In genomic region chr9:90307177-90307833, GRCh38 we compare ENCODE assay signal across 18 cellular contexts.
DNase-seq lines count a peak whose midpoint lies in the region; ATAC-seq and TF ChIP-seq lines count a peak whose summit lies in the region.
"Had no signal": no experiment of that assay in that cellular context is flagged by ENCODE, and none has a peak within 500 bp of the region (broad histone marks: within the 10 kb centered on the region; RNA-seq: fewer than 3 reads in every experiment).

No MANE protein-coding gene starts in this region.

- H3K9me3 ChIP-seq in BE2C (no peaks in the 10 kb centered on the region), thyroid gland (no peaks in the 10 kb centered on the region)
- H3K9me3 ChIP-seq: suprapubic skin had no signal

- H3K27me3 ChIP-seq in BE2C (no peaks in the 10 kb centered on the region), brain microvascular endothelial cell (replicated peaks) (no peaks in the 10 kb centered on the region), thyroid gland (no peaks in the 10 kb centered on the region)
- H3K27me3 ChIP-seq: suprapubic skin had no signal

- peak overlapping the region; percentile 7 for H3K4me3 Mint-ChIP-seq in glutamatergic neuron (ENCODE audit: unreplicated experiment)
- H3K4me3 Mint-ChIP-seq: CD4-positive, alpha-beta memory T cell; T-helper 17 cell had no signal

- DNase-seq in BE2C (peak; percentile 82), NCI-H1417 (lab: John Stamatoyannopoulos, UW) (peak; percentile 76 to 95 (median 88)), NCI-H345 (lab: John Stamatoyannopoulos, UW) (peak; percentile 78), glutamatergic neuron (peak; percentile 46), UCSD-AML1 (lab: John Stamatoyannopoulos, UW; ENCODE audit: unreplicated experiment) (no peak), brain microvascular endothelial cell (no peak), thyroid gland (no peak)
- DNase-seq: activated CD4-positive, CD25-positive, alpha-beta regulatory T cell treated with anti-CD3 and anti-CD28 coated beads, Interleukin-2, amount 50 U/mL, for 72 hours; activated naive CD4-positive, alpha-beta T cell treated with anti-CD3 and anti-CD28 coated beads, Interleukin-2, amount 50 U/mL, for 16 hours; caudate nucleus; CD4-positive, alpha-beta memory T cell; GDM1; left colon; NCI-H510A; RPMI8226; T-helper 17 cell had no signal

- in situ Hi-C loops in brain microvascular endothelial cell (cut with HindIII; ENCODE audit: low pct_ligation_motif_present, low sequenced_read_pairs): no loop called here

- peak overlapping the region; percentile 92 for H3K27ac Mint-ChIP-seq in glutamatergic neuron (ENCODE audit: unreplicated experiment)
- H3K27ac Mint-ChIP-seq: T-helper 17 cell had no signal

- intact Hi-C loops in thyroid gland (cut with DNase I): no loop called here

- no peak overlapping the region for H3K4me3 ChIP-seq in BE2C (ENCODE audit: low read depth, low read length)
- H3K4me3 ChIP-seq in brain microvascular endothelial cell (ENCODE audit: low read depth, low read length): no peak overlapping the region
- no peak overlapping the region for H3K4me3 ChIP-seq in thyroid gland (replicated peaks in 1 of 3)
- H3K4me3 ChIP-seq: suprapubic skin had no signal

- H3K4me1 ChIP-seq in BE2C (peaks cover 16% of the 10 kb centered on the region), thyroid gland (no peaks in the 10 kb centered on the region)
- H3K4me1 ChIP-seq: suprapubic skin had no signal

- peaks cover 18% of the 10 kb centered on the region for H3K4me1 Mint-ChIP-seq in glutamatergic neuron (ENCODE audit: low read depth, unreplicated experiment)
- H3K4me1 Mint-ChIP-seq: CD4-positive, alpha-beta memory T cell; T-helper 17 cell had no signal

- no peak overlapping the region for H3K27ac ChIP-seq in brain microvascular endothelial cell
- no peak overlapping the region for H3K27ac ChIP-seq in thyroid gland
- H3K27ac ChIP-seq: suprapubic skin had no signal

- H3K36me3 Mint-ChIP-seq in glutamatergic neuron (ENCODE audit: unreplicated experiment): no peaks in the 10 kb centered on the region
- H3K36me3 Mint-ChIP-seq: CD4-positive, alpha-beta memory T cell had no signal

- peaks cover 2% of the 10 kb centered on the region for H3K9me3 Mint-ChIP-seq in glutamatergic neuron (ENCODE audit: unreplicated experiment)
- H3K9me3 Mint-ChIP-seq: CD4-positive, alpha-beta memory T cell had no signal

- no peak for ATAC-seq in GM18498 (IDR thresholded peaks at IDR 0.05; ENCODE audit: unreplicated experiment)
- ATAC-seq: left colon, T-helper 17 cell had no signal

- 69 to 74% methylated on average over 4 of the region's 4 CpGs for WGBS in thyroid gland, 2 donors

- TF ChIP-seq CTCF in BE2C (IDR thresholded peaks at IDR 0.05; ENCODE audit: low read depth, low read length) (no peak), glutamatergic neuron (IDR thresholded peaks at IDR 0.05; ENCODE audit: partially characterized antibody, unreplicated experiment) (no peak), brain microvascular endothelial cell (IDR thresholded peaks at IDR 0.05; ENCODE audit: low read depth, low read length, missing control alignments) (no peak), thyroid gland (IDR thresholded peaks at IDR 0.05) (no peak)

- TF ChIP-seq POLR2A in thyroid gland (IDR thresholded peaks at IDR 0.05): no peak

- H3K27me3 Mint-ChIP-seq in glutamatergic neuron (ENCODE audit: unreplicated experiment): peaks cover 2% of the 10 kb centered on the region

- H3K36me3 ChIP-seq in BE2C (no peaks in the 10 kb centered on the region), brain microvascular endothelial cell (replicated peaks) (no peaks in the 10 kb centered on the region), thyroid gland (no peaks in the 10 kb centered on the region)
- H3K36me3 ChIP-seq: suprapubic skin had no signal

Comparison
In these comparisons a context has a peak if more than half of its experiments do, and no peak if none do; other contexts are left out.
1. DNase-seq: peak in BE2C (single experiment), NCI-H1417 (3 of 3), NCI-H345 (single experiment) and glutamatergic neuron (single experiment); none in UCSD-AML1 (single experiment), brain microvascular endothelial cell (single experiment) and thyroid gland (0 of 2).